In genomic region chrX:30889147-30890125, GRCh38 we compare ENCODE assay signal across 8 cellular contexts. TPM values are rescaled to one million over a fixed set of nuclear protein-coding genes. Genes with fewer than 3 reads are reported as not detected.
DNase-seq lines count a peak whose midpoint lies in the region; ATAC-seq and TF ChIP-seq lines count a peak whose summit lies in the region.

TSS of gene TAB3 (minus strand) at chrX:30889254. CDS start at chrX:30859588, 29,666 bp downstream.

- H3K4me1 ChIP-seq in mononuclear cell (ENCODE audit: insufficient read depth, low read length), result peaks cover 16% of the 10 kb centered on the region

- H3K27me3 ChIP-seq in mononuclear cell (ENCODE audit: insufficient read depth, low read length), result no peaks in the 10 kb centered on the region

- H3K4me3 ChIP-seq in epithelial cell of esophagus (ENCODE audit: low read length) (peak within 1 kb of the TSS; percentile 64), mononuclear cell (ENCODE audit: low read length) (peak within 1 kb of the TSS; percentile 62)

- peak within 1 kb of the TSS; percentile 69 to 95 (median 93) for H3K27ac Mint-ChIP-seq in IgD-negative memory B cell

- no peaks in the 10 kb centered on the region for H3K27me3 Mint-ChIP-seq in IgD-negative memory B cell

- peaks cover 11 to 14% (median 12%) of the 10 kb centered on the region in 3 donors for H3K4me1 Mint-ChIP-seq in IgD-negative memory B cell

- TF ChIP-seq CTCF in epithelial cell of esophagus (IDR thresholded peaks at IDR 0.05; ENCODE audit: insufficient read depth, low read depth, low read length, missing control alignments), result no peak

- peaks cover 1% of the 10 kb centered on the region for H3K36me3 Mint-ChIP-seq in IgD-negative memory B cell

- peak within 1 kb of the TSS; percentile 87 to 99 (median 92) for H3K4me3 Mint-ChIP-seq in IgD-negative memory B cell

- no peaks in the 10 kb centered on the region for H3K9me3 Mint-ChIP-seq in IgD-negative memory B cell

- ATAC-seq in GM21529 (IDR thresholded peaks at IDR 0.05; ENCODE audit: unreplicated experiment), result peak; percentile 86

- peak; percentile 97 for DNase-seq in DMS 273 treated with DMSO at 0.1 percent for 48 hours (lab: John Stamatoyannopoulos, UW)
- peak; percentile 92 for DNase-seq in OCI-M2 (lab: John Stamatoyannopoulos, UW; ENCODE audit: unreplicated experiment)
- DNase-seq in activated T-cell treated with anti-CD3 and anti-CD28 coated beads for 4 hours, result peak; percentile 87
- peak; percentile 95 for DNase-seq in epithelial cell of esophagus (ENCODE audit: low read depth)
- peak; percentile 73 to 86 for DNase-seq in stimulated activated CD8-positive, alpha-beta memory T cell treated with anti-CD3 and anti-CD28 coated beads, Interleukin-4, amount 100 ng/mL, for 1 hour (ENCODE audit: low read depth in 2 of 2, low spot score in 1 of 2)

- H3K9me3 ChIP-seq in mononuclear cell (ENCODE audit: low read depth, low read length), result no peaks in the 10 kb centered on the region

RNA-seq across cellular contexts. Expression of gene TAB3, which starts in this region (rescaled TPM):
- polyA plus RNA-seq in IgD-negative memory B cell, result 4.6 TPM
- 27.1 TPM for total RNA-seq in mononuclear cell

Comparison
In these comparisons a context has a peak if more than half of its experiments do, and no peak if none do; other contexts are left out.
1. Peak in every context shown above with its lines: DNase-seq, ATAC-seq and H3K4me3 ChIP-seq.